19 cellular contexts compared by ENCODE assay signal in genomic region chr5:107968465-107968864, GRCh38.
DNase-seq lines count a peak whose midpoint lies in the region; TF ChIP-seq lines count a peak whose summit lies in the region.
"Had no signal": no experiment of that assay in that cellular context is flagged by ENCODE, and none has a peak within 500 bp of the region (broad histone marks: within the 10 kb centered on the region; RNA-seq: fewer than 3 reads in every experiment).

No MANE protein-coding gene starts in this region.

- DNase-seq in AG08395 (ENCODE audit: low spot score) = peak; percentile 13
- DNase-seq in GM03348 (ENCODE audit: low spot score) = peak; percentile 9
- DNase-seq in SJSA1 (ENCODE audit: low read depth in 1 of 2, low spot score in 2 of 2) = no peak
- DNase-seq in fibroblast of lung (ENCODE audit: low read depth in 2 of 2) = peak; percentile 17 to 38
- DNase-seq in NCI-H774 (lab: John Stamatoyannopoulos, UW) = no peak
- DNase-seq in NCI-H2171 treated with DMSO at 0.1 percent for 48 hours (lab: John Stamatoyannopoulos, UW) = no peak
- DNase-seq in HAP-1 (ENCODE audit: low spot score in 2 of 2) = no peak
- DNase-seq in NCI-H1694 treated with DMSO at 0.1 percent for 48 hours (lab: John Stamatoyannopoulos, UW) = no peak
- DNase-seq: activated CD4-positive, alpha-beta T cell treated with anti-CD3 and anti-CD28 coated beads for 36 hours; activated CD8-positive, alpha-beta memory T cell treated with anti-CD3 and anti-CD28 coated beads for 24 hours; activated naive CD4-positive, alpha-beta T cell; activated T-cell treated with anti-CD3 and anti-CD28 coated beads, Interleukin-2, amount 50 U/mL, for 4 hours; CD8-positive, alpha-beta T cell; NCI-H1436; NCI-H2171; NCI-H69; SIG-M5; stimulated activated naive CD4-positive, alpha-beta T cell had no signal

- H3K36me3 ChIP-seq in SJSA1 (no peaks in the 10 kb centered on the region), fibroblast of lung (ENCODE audit: control insufficient read depth, insufficient read depth, low read length) (no peaks in the 10 kb centered on the region), HAP-1 (replicated peaks) (no peaks in the 10 kb centered on the region)

- H3K9me3 ChIP-seq in SJSA1 (replicated peaks) = no peaks in the 10 kb centered on the region
- H3K9me3 ChIP-seq in fibroblast of lung (ENCODE audit: control insufficient read depth, insufficient read depth, low read depth, low read length) = no peaks in the 10 kb centered on the region
- H3K9me3 ChIP-seq in HAP-1 = no peaks in the 10 kb centered on the region

- TF ChIP-seq CTCF in fibroblast of lung (conservative IDR thresholded peaks at IDR 0.05 in 1 of 2, IDR thresholded peaks at IDR 0.05 in 1 of 2; ENCODE audit: low read depth in 1 of 2, low read length in 2 of 2) = no peak

- H3K4me3 ChIP-seq in SJSA1 (no peak overlapping the region), fibroblast of lung (replicated peaks in 1 of 4; ENCODE audit: control extremely low read depth in 1 of 4, insufficient read depth in 1 of 4, low read depth in 3 of 4, low read length in 4 of 4) (no peak overlapping the region), HAP-1 (no peak overlapping the region)
- H3K4me3 ChIP-seq: smooth muscle cell had no signal

- H4K20me1 ChIP-seq in fibroblast of lung (ENCODE audit: control insufficient read depth, extremely low read depth, insufficient read depth, low read length) = no peaks in the 10 kb centered on the region

- H2AFZ ChIP-seq in fibroblast of lung (ENCODE audit: low read length) = no peak overlapping the region

- no peak overlapping the region for H3K9ac ChIP-seq in fibroblast of lung (ENCODE audit: insufficient read depth, low read length)

- peak overlapping the region; percentile 13 for H3K27ac ChIP-seq in SJSA1
- peak overlapping the region; percentile 53 for H3K27ac ChIP-seq in fibroblast of lung (ENCODE audit: insufficient read depth, low read length)

- H3K79me2 ChIP-seq in fibroblast of lung (ENCODE audit: control insufficient read depth, insufficient read depth, low read length) = no peaks in the 10 kb centered on the region

- H3K27me3 ChIP-seq in SJSA1 (replicated peaks) (no peaks in the 10 kb centered on the region), fibroblast of lung (ENCODE audit: control insufficient read depth, insufficient read depth, low read length) (no peaks in the 10 kb centered on the region), HAP-1 (ENCODE audit: low read depth) (no peaks in the 10 kb centered on the region)

- in situ Hi-C loops in HAP-1 (cut with MboI; ENCODE audit: low sequenced_read_pairs) = no loop called here

- H3K4me1 ChIP-seq in SJSA1 (replicated peaks) = peaks cover 23% of the 10 kb centered on the region
- peaks cover 4% of the 10 kb centered on the region for H3K4me1 ChIP-seq in fibroblast of lung (ENCODE audit: control insufficient read depth, extremely low read depth, insufficient read depth, low read length)
- peaks cover 29% of the 10 kb centered on the region for H3K4me1 ChIP-seq in HAP-1

- H3K4me2 ChIP-seq in fibroblast of lung (ENCODE audit: extremely low read depth, insufficient read depth, low read length) = peak overlapping the region; percentile 42
- H3K4me2 ChIP-seq: smooth muscle cell had no signal

Comparison
In these comparisons a context has a peak if more than half of its experiments do, and no peak if none do; other contexts are left out.
1. DNase-seq: peak in AG08395 (single experiment), GM03348 (single experiment) and fibroblast of lung (2 of 2); none in SJSA1 (0 of 2), NCI-H774 (single experiment), NCI-H2171 treated with DMSO at 0.1 percent for 48 hours (single experiment), HAP-1 (0 of 2) and NCI-H1694 treated with DMSO at 0.1 percent for 48 hours (single experiment).